ENCODE assay signal across 21 cellular contexts in genomic region chr12:89796798-89797382, GRCh38.
"Had no signal": no experiment of that assay in that cellular context is flagged by ENCODE, and none has a peak within 500 bp of the region (broad histone marks: within the 10 kb centered on the region; RNA-seq: fewer than 3 reads in every experiment).

No MANE protein-coding gene starts in this region.

- H3K4me3 Mint-ChIP-seq: memory B cell, nephron had no signal

- H3K9me3 ChIP-seq: esophagus muscularis mucosa, gastroesophageal sphincter, stomach, suprapubic skin, tibial nerve had no signal

- H3K27ac ChIP-seq: brain microvascular endothelial cell, esophagus muscularis mucosa, gastroesophageal sphincter, parathyroid adenoma, stomach, suprapubic skin, tibial nerve, WERI-Rb-1 had no signal

- H2AFZ ChIP-seq: parathyroid adenoma had no signal

- DNase-seq: activated gamma-delta T cell treated with Interleukin-2 at 50 U/mL for 16 hours; activated T-cell treated with anti-CD3 and anti-CD28 coated beads, Interleukin-2, amount 50 U/mL, for 1 hour; aorta; brain microvascular endothelial cell; caudate nucleus; effector memory CD4-positive, alpha-beta T cell; hypothalamus; left colon; right cardiac atrium; stimulated activated CD4-positive, alpha-beta T cell treated with anti-CD3 and anti-CD28 coated beads, Interleukin-12 subunit alpha, Interleukin-12 subunit beta, amount 100 ng/mL, for 4 hours; stimulated activated CD4-positive, alpha-beta T cell treated with anti-CD3 and anti-CD28 coated beads, Interleukin-1b, Interleukin-23, amount 100 ng/mL, for 48 hours; stomach; WERI-Rb-1 had no signal

- H3K4me1 ChIP-seq: esophagus muscularis mucosa, gastroesophageal sphincter, parathyroid adenoma, stomach, suprapubic skin, tibial nerve had no signal

- H3K27me3 ChIP-seq: brain microvascular endothelial cell, esophagus muscularis mucosa, gastroesophageal sphincter, stomach, suprapubic skin, tibial nerve had no signal

- H3K4me1 Mint-ChIP-seq: nephron had no signal

- H3K4me3 ChIP-seq: esophagus muscularis mucosa, gastroesophageal sphincter, stomach, suprapubic skin, tibial nerve had no signal

- H3K36me3 Mint-ChIP-seq: activated naive CD4-positive, alpha-beta T cell treated with anti-CD3 and anti-CD28 coated beads, Interleukin-2, amount 50 U/mL, for 72 hours; memory B cell had no signal

- H3K27me3 Mint-ChIP-seq: memory B cell had no signal

- H3K36me3 ChIP-seq: brain microvascular endothelial cell, esophagus muscularis mucosa, gastroesophageal sphincter, stomach, suprapubic skin, tibial nerve, WERI-Rb-1 had no signal

- H3K27ac Mint-ChIP-seq: activated naive CD4-positive, alpha-beta T cell treated with anti-CD3 and anti-CD28 coated beads, Interleukin-2, amount 50 U/mL, for 72 hours; memory B cell; nephron had no signal

- ATAC-seq: activated naive CD4-positive, alpha-beta T cell treated with anti-CD3 and anti-CD28 coated beads, Interleukin-2, amount 50 U/mL, for 72 hours; gastroesophageal sphincter; left colon; right cardiac atrium had no signal

- H3K9ac ChIP-seq: parathyroid adenoma had no signal

- H3K9me3 Mint-ChIP-seq: activated naive CD4-positive, alpha-beta T cell treated with anti-CD3 and anti-CD28 coated beads, Interleukin-2, amount 50 U/mL, for 72 hours; memory B cell; nephron had no signal

- H3K79me2 ChIP-seq: parathyroid adenoma had no signal
